13 cellular contexts compared by ENCODE assay signal in genomic region chr9:437066-438015, GRCh38.
DNase-seq lines count a peak whose midpoint lies in the region; ATAC-seq and TF ChIP-seq lines count a peak whose summit lies in the region.
"Had no signal": no experiment of that assay in that cellular context is flagged by ENCODE, and none has a peak within 500 bp of the region (broad histone marks: within the 10 kb centered on the region; RNA-seq: fewer than 3 reads in every experiment).

No MANE protein-coding gene starts in this region.

- no peak for ATAC-seq in GM19328 (IDR thresholded peaks at IDR 0.05; ENCODE audit: unreplicated experiment)
- no peak for ATAC-seq in HG02981 (IDR thresholded peaks at IDR 0.05; ENCODE audit: unreplicated experiment)
- ATAC-seq: activated CD4-positive, CD25-positive, alpha-beta regulatory T cell treated with anti-CD3 and anti-CD28 coated beads, Interleukin-2, amount 50 U/mL, for 24 hours had no signal

- peak; percentile 1 for DNase-seq in ELR (ENCODE audit: low read depth)
- peak; percentile 57 for DNase-seq in astrocyte of the spinal cord (ENCODE audit: low read depth, low spot score)
- DNase-seq in right atrium auricular region (ENCODE audit: low spot score), result no peak
- no peak for DNase-seq in activated CD4-positive, alpha-beta T cell treated with anti-CD3 and anti-CD28 coated beads, Interleukin-2, amount 50 U/mL, for 4 hours
- no peak for DNase-seq in nephron progenitor cell
- DNase-seq: NCI-H1417, Peyer's patch, psoas muscle had no signal

- H3K4me3 ChIP-seq in astrocyte of the spinal cord (ENCODE audit: low read depth, low read length) (no peak overlapping the region), right atrium auricular region (no peak overlapping the region), skeletal muscle satellite cell (ENCODE audit: low read length) (no peak overlapping the region)
- H3K4me3 ChIP-seq: HAP-1, Peyer's patch, psoas muscle had no signal

- H3K4me2 ChIP-seq in skeletal muscle satellite cell (ENCODE audit: low read length), result no peak overlapping the region

- H3K27me3 ChIP-seq in right atrium auricular region, result no peaks in the 10 kb centered on the region
- peaks cover 4% of the 10 kb centered on the region for H3K27me3 ChIP-seq in skeletal muscle satellite cell (ENCODE audit: control insufficient read depth, insufficient read depth, low read length)
- H3K27me3 ChIP-seq: Peyer's patch had no signal

- peaks cover 4% of the 10 kb centered on the region for H3K27me3 Mint-ChIP-seq in nephron progenitor cell (ENCODE audit: low read depth, poor library complexity)

- H3K36me3 ChIP-seq in right atrium auricular region (no peaks in the 10 kb centered on the region), skeletal muscle satellite cell (ENCODE audit: insufficient read depth, low read length) (no peaks in the 10 kb centered on the region)
- H3K36me3 ChIP-seq: HAP-1 had no signal

- H3K36me3 Mint-ChIP-seq in nephron progenitor cell (ENCODE audit: low read depth), result no peaks in the 10 kb centered on the region

- H3K9me3 ChIP-seq in right atrium auricular region, result no peaks in the 10 kb centered on the region
- H3K9me3 ChIP-seq in skeletal muscle satellite cell (replicated peaks; ENCODE audit: low read length), result no peaks in the 10 kb centered on the region
- H3K9me3 ChIP-seq: HAP-1, Peyer's patch, psoas muscle had no signal

- H3K9me3 Mint-ChIP-seq in nephron progenitor cell, result no peaks in the 10 kb centered on the region

- H3K27ac ChIP-seq in right atrium auricular region, result peak overlapping the region; percentile 37 to 72
- H3K27ac ChIP-seq: psoas muscle had no signal

- peaks cover 40% of the 10 kb centered on the region for H3K4me1 Mint-ChIP-seq in nephron progenitor cell

- in situ Hi-C loops in astrocyte of the spinal cord (cut with HindIII; ENCODE audit: low sequenced_read_pairs), result no loop called here

- TF ChIP-seq CTCF in astrocyte of the spinal cord (IDR thresholded peaks at IDR 0.05; ENCODE audit: low read depth, low read length) (no peak), right atrium auricular region (IDR thresholded peaks at IDR 0.05) (no peak), nephron progenitor cell (IDR thresholded peaks at IDR 0.05) (no peak)

- H3K4me1 ChIP-seq in right atrium auricular region (peaks cover 0 to 16% of the 10 kb centered on the region in 2 donors), skeletal muscle satellite cell (ENCODE audit: control insufficient read depth, insufficient read depth, low read length) (peaks cover 23% of the 10 kb centered on the region)
- H3K4me1 ChIP-seq: HAP-1, Peyer's patch, psoas muscle had no signal

- H3K4me3 Mint-ChIP-seq in nephron progenitor cell, result no peak overlapping the region

- H3K27ac Mint-ChIP-seq in nephron progenitor cell, result no peak overlapping the region

- H3K9ac ChIP-seq in skeletal muscle satellite cell (ENCODE audit: low read depth, low read length), result peak overlapping the region; percentile 35

Comparison
In these comparisons a context has a peak if more than half of its experiments do, and no peak if none do; other contexts are left out.
1. DNase-seq: peak in ELR (single experiment) and astrocyte of the spinal cord (single experiment); none in right atrium auricular region (single experiment), activated CD4-positive, alpha-beta T cell treated with anti-CD3 and anti-CD28 coated beads, Interleukin-2, amount 50 U/mL, for 4 hours (0 of 2) and nephron progenitor cell (single experiment).